Comparison of ENCODE assay signal across 8 cellular contexts in genomic region chr3:168047190-168047795, GRCh38. TPM values are rescaled to one million over a fixed set of nuclear protein-coding genes. Genes with fewer than 3 reads are reported as not detected.
DNase-seq lines count a peak whose midpoint lies in the region; ATAC-seq and TF ChIP-seq lines count a peak whose summit lies in the region.

No MANE protein-coding gene starts in this region.

- TF ChIP-seq CTCF in VCaP (conservative IDR thresholded peaks at IDR 0.05): peak; percentile 94
- TF ChIP-seq CTCF in psoas muscle (IDR thresholded peaks at IDR 0.05): peak; percentile 87
- peak in 1 of 3 donors; percentile 78 for TF ChIP-seq CTCF in lower leg skin (IDR thresholded peaks at IDR 0.05)

- 79 to 87% (median 80%) methylated on average over 1 of the region's 1 CpG for WGBS in psoas muscle, 3 donors
- 79 to 88% methylated on average over 1 of the region's 1 CpG for WGBS in lower leg skin, 2 donors

- ATAC-seq in GM19397 (IDR thresholded peaks at IDR 0.05; ENCODE audit: unreplicated experiment) (peak; percentile 56), HG03280 (IDR thresholded peaks at IDR 0.05; ENCODE audit: unreplicated experiment) (peak; percentile 57), psoas muscle (peak; percentile 73 to 84 (median 80))

- H3K27ac ChIP-seq in VCaP (no peak overlapping the region), psoas muscle (no peak overlapping the region)

- no peak for TF ChIP-seq POLR2A in lower leg skin (IDR thresholded peaks at IDR 0.05)

- peaks cover 0 to 17% of the 10 kb centered on the region in 2 donors for H3K36me3 ChIP-seq in psoas muscle (ENCODE audit: insufficient read depth in 1 of 2, low read depth in 1 of 2)

- no peak overlapping the region for H3K4me3 ChIP-seq in psoas muscle
- no peak overlapping the region for H3K4me3 ChIP-seq in lower leg skin (ENCODE audit: low read depth, poor library complexity, severe bottlenecking)

- H3K27me3 ChIP-seq in psoas muscle (ENCODE audit: insufficient read depth in 3 of 3, low read length in 2 of 3): no peaks in the 10 kb centered on the region

- peak; percentile 88 for DNase-seq in DMS114 treated with DMSO at 0.1 percent for 48 hours (lab: John Stamatoyannopoulos, UW; ENCODE audit: unreplicated experiment)
- peak; percentile 92 for DNase-seq in NCI-H2196 (lab: John Stamatoyannopoulos, UW; ENCODE audit: unreplicated experiment)
- peak; percentile 68 for DNase-seq in glomerular endothelial cell (ENCODE audit: extremely low read depth, low read depth, low spot score)
- DNase-seq in psoas muscle: no peak
- no peak for DNase-seq in lower leg skin (ENCODE audit: low spot score in 2 of 2)

- intact Hi-C loops in psoas muscle (cut with DNase I) (loop anchor here (1.0 to 2.0 kb wide), 2 partner anchors 116 to 118 kb away; no protein-coding TSS in a partner anchor), lower leg skin (cut with DNase I; ENCODE audit: low total_unique reads) (loop anchor here (2.0 kb wide), 1 partner anchor 118 kb away; no protein-coding TSS in a partner anchor)

- H3K4me1 ChIP-seq in psoas muscle: peaks cover 24% of the 10 kb centered on the region

- no peaks in the 10 kb centered on the region for H3K9me3 ChIP-seq in psoas muscle

RNA-seq across cellular contexts. Expression of gene GOLIM4, which starts 48.4 kb away (rescaled TPM):
- total RNA-seq in glomerular endothelial cell: 51.1 and 66.9 TPM in 2 replicates
- 10 to 100 TPM; 13.4 to 34.1 (median 25.2) TPM for total RNA-seq in psoas muscle
- 10 to 100 TPM in 1 of 3 donors, 1 to 10 TPM in 2; 8.6 to 12.6 (median 8.6) TPM for polyA plus RNA-seq in psoas muscle
- 10 to 100 TPM in 3 of 4 donors, 1 to 10 TPM in 1; 7.6 to 25.5 (median 14.5) TPM for total RNA-seq in lower leg skin

Comparison
In these comparisons a context has a peak if more than half of its experiments do, and no peak if none do; other contexts are left out.
1. DNase-seq: peak in DMS114 treated with DMSO at 0.1 percent for 48 hours (single experiment), NCI-H2196 (single experiment) and glomerular endothelial cell (single experiment); none in psoas muscle (0 of 2) and lower leg skin (0 of 2).
2. Peak in every context shown above with its lines, with median percentiles within 50 percentile points of each other: ATAC-seq.